24 cellular contexts compared by ENCODE assay signal in the genomic region with DNA sequence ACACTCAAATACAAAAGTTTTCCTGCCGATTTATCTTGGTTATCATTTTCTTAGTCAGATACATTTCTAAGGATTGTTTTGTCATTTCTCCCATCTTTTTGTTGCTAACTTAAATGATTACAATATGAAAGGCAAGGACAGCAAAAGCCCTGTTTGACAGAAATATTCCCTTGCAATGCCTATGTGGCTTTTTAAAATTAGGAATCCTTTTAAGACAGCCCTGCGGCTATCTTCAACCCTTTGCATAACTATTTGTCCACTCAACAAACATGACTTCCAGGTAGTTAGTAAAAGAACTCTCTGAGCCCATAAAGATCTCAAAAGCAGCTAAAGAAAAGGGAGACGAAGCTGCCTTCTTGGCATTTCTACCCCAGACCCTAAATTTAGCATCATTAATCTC.
"Had no signal": no experiment of that assay in that cellular context is flagged by ENCODE, and none has a peak within 500 bp of the region (broad histone marks: within the 10 kb centered on the region; RNA-seq: fewer than 3 reads in every experiment).

No MANE protein-coding gene starts in this region.

- FAIRE-seq: urothelium cell line had no signal

- H3K4me1 ChIP-seq: stomach, suprapubic skin, testis, thyroid gland, tibial artery, tibial nerve, transverse colon, upper lobe of left lung, upper lobe of right lung, uterus, vagina had no signal

- H3K36me3 ChIP-seq: stomach, suprapubic skin, thoracic aorta, thyroid gland, tibial artery, tibial nerve, transverse colon, upper lobe of left lung, upper lobe of right lung, uterus, vagina had no signal

- H3K9me3 ChIP-seq: suprapubic skin, testis, thoracic aorta, thyroid gland, tibial artery, transverse colon, upper lobe of left lung, upper lobe of right lung, uterus, vagina had no signal

- H3K27me3 ChIP-seq: stomach, suprapubic skin, testis, thyroid gland, tibial artery, tibial nerve, transverse colon, upper lobe of left lung, upper lobe of right lung, uterus, vagina had no signal

- H3K27ac ChIP-seq: stomach, suprapubic skin, testis, thoracic aorta, thyroid gland, tibial artery, tibial nerve, transverse colon, upper lobe of left lung, upper lobe of right lung, uterus, vagina had no signal

- DNase-seq: stimulated activated CD4-positive, alpha-beta T cell treated with anti-CD3 and anti-CD28 coated beads, Interleukin-2, amount 100 ng/mL, for 48 hours; stimulated activated CD4-positive, alpha-beta T cell treated with anti-CD3 and anti-CD28 coated beads, Interleukin-4, amount 100 ng/mL, for 1 hour; stimulated activated CD4-positive, alpha-beta T cell treated with anti-CD3 and anti-CD28 coated beads, Interleukin-4, amount 100 ng/mL, for 24 hours; stimulated activated CD4-positive, alpha-beta T cell treated with anti-CD3 and anti-CD28 coated beads, Interleukin-4, amount 100 ng/mL, for 4 hours; stimulated activated CD8-positive, alpha-beta memory T cell treated with anti-CD3 and anti-CD28 coated beads, Interleukin-4, amount 100 ng/mL, for 48 hours; stimulated activated naive B cell treated with anti-CD40 and anti-IgM and Interleukin-4, amounts not matched to agents 10 μg/mL and 1 μg/mL and 100 μg/mL, for 72 hours; stimulated activated naive CD4-positive, alpha-beta T cell; stimulated activated naive CD4-positive, alpha-beta T cell treated with Interleukin-2 at 50 U/mL for 16 hours; stimulated activated naive CD8-positive, alpha-beta T cell treated with anti-CD3 and anti-CD28 coated beads, Interleukin-15, amount 100 ng/mL, for 72 hours; stimulated activated naive CD8-positive, alpha-beta T cell treated with anti-CD3 and anti-CD28 coated beads, Interleukin-15, Interleukin-2, amounts not matched to agents 100 U/mL and 50 U/mL, for 24 hours; stomach; substantia nigra; testis; thyroid gland; tibial artery; transverse colon; upper lobe of left lung; upper lobe of right lung; uterus had no signal

- H3K4me3 ChIP-seq: stomach, suprapubic skin, testis, thoracic aorta, thyroid gland, tibial artery, tibial nerve, transverse colon, upper lobe of left lung, upper lobe of right lung, uterus, vagina had no signal
